In genomic region chr2:102025016-102025491, GRCh38 we compare ENCODE assay signal across 10 cellular contexts. TPM values are rescaled to one million over a fixed set of nuclear protein-coding genes. Genes with fewer than 3 reads are reported as not detected.
DNase-seq lines count a peak whose midpoint lies in the region; ATAC-seq and TF ChIP-seq lines count a peak whose summit lies in the region.
"Had no signal": no experiment of that assay in that cellular context is flagged by ENCODE, and none has a peak within 500 bp of the region (broad histone marks: within the 10 kb centered on the region; RNA-seq: fewer than 3 reads in every experiment).

No MANE protein-coding gene starts in this region.

- peak; percentile 48 for DNase-seq in GM10266 (ENCODE audit: extremely low spot score)
- DNase-seq in kidney glomerular epithelial cell (lab: John Stamatoyannopoulos, UW): peak; percentile 90
- no peak for DNase-seq in NCI-H69 (lab: John Stamatoyannopoulos, UW)
- DNase-seq in NCI-H1105 (lab: John Stamatoyannopoulos, UW): no peak
- no peak for DNase-seq in NCI-H2227 (lab: John Stamatoyannopoulos, UW; ENCODE audit: unreplicated experiment)
- no peak for DNase-seq in activated T-helper 2 cell treated with anti-CD3 and anti-CD28 coated beads, Interferon-gamma antibody, Interleukin-2, Interleukin-4, amounts not matched to agents 10 μg/mL and 5 μg/mL and 100 μg/mL, durations not matched to agents 14 hours and 24 hours and 36 hours (ENCODE audit: low spot score)

- peaks cover 38% of the 10 kb centered on the region for H3K4me1 Mint-ChIP-seq in activated T-helper 2 cell treated with anti-CD3 and anti-CD28 coated beads, Interferon-gamma antibody, Interleukin-2, Interleukin-4, amounts not matched to agents 10 μg/mL and 5 μg/mL and 100 μg/mL, durations not matched to agents 14 hours and 24 hours and 36 hours (ENCODE audit: low read depth)

- intact Hi-C loops in activated T-helper 2 cell treated with anti-CD3 and anti-CD28 coated beads, Interferon-gamma antibody, Interleukin-2, Interleukin-4, amounts not matched to agents 10 μg/mL and 5 μg/mL and 100 μg/mL, durations not matched to agents 14 hours and 24 hours and 36 hours (cut with micrococcal nuclease): no loop called here

- H3K36me3 Mint-ChIP-seq in activated T-helper 2 cell treated with anti-CD3 and anti-CD28 coated beads, Interferon-gamma antibody, Interleukin-2, Interleukin-4, amounts not matched to agents 10 μg/mL and 5 μg/mL and 100 μg/mL, durations not matched to agents 14 hours and 24 hours and 36 hours (ENCODE audit: low read depth): no peaks in the 10 kb centered on the region

- ATAC-seq in GM21528 (IDR thresholded peaks at IDR 0.05; ENCODE audit: low FRiP score, unreplicated experiment): peak; percentile 65
- peak; percentile 66 for ATAC-seq in HG03521 (IDR thresholded peaks at IDR 0.05; ENCODE audit: unreplicated experiment)

- no peaks in the 10 kb centered on the region for H3K9me3 Mint-ChIP-seq in activated T-helper 2 cell treated with anti-CD3 and anti-CD28 coated beads, Interferon-gamma antibody, Interleukin-2, Interleukin-4, amounts not matched to agents 10 μg/mL and 5 μg/mL and 100 μg/mL, durations not matched to agents 14 hours and 24 hours and 36 hours
- H3K9me3 Mint-ChIP-seq: T-helper 1 cell treated with Interleukin-12 subunit alpha and Interleukin-12 subunit beta and Interleukin-4 antibody, amounts not matched to agents 30 μg/mL and 1 μg/mL, for 36 hours had no signal

- no peak overlapping the region for H3K4me3 Mint-ChIP-seq in activated T-helper 2 cell treated with anti-CD3 and anti-CD28 coated beads, Interferon-gamma antibody, Interleukin-2, Interleukin-4, amounts not matched to agents 10 μg/mL and 5 μg/mL and 100 μg/mL, durations not matched to agents 14 hours and 24 hours and 36 hours (ENCODE audit: low read depth)
- H3K4me3 Mint-ChIP-seq: T-helper 1 cell treated with Interleukin-12 subunit alpha and Interleukin-12 subunit beta and Interleukin-4 antibody, amounts not matched to agents 30 μg/mL and 1 μg/mL, for 36 hours had no signal

- no peak for TF ChIP-seq CTCF in GM10266 (IDR thresholded peaks at IDR 0.05; ENCODE audit: control insufficient read depth, insufficient read depth, low read depth, missing control alignments)

- H3K27ac Mint-ChIP-seq in activated T-helper 2 cell treated with anti-CD3 and anti-CD28 coated beads, Interferon-gamma antibody, Interleukin-2, Interleukin-4, amounts not matched to agents 10 μg/mL and 5 μg/mL and 100 μg/mL, durations not matched to agents 14 hours and 24 hours and 36 hours: no peak overlapping the region
- H3K27ac Mint-ChIP-seq: T-helper 1 cell treated with Interleukin-12 subunit alpha and Interleukin-12 subunit beta and Interleukin-4 antibody, amounts not matched to agents 30 μg/mL and 1 μg/mL, for 36 hours had no signal

- peaks cover 4% of the 10 kb centered on the region for H3K27me3 Mint-ChIP-seq in activated T-helper 2 cell treated with anti-CD3 and anti-CD28 coated beads, Interferon-gamma antibody, Interleukin-2, Interleukin-4, amounts not matched to agents 10 μg/mL and 5 μg/mL and 100 μg/mL, durations not matched to agents 14 hours and 24 hours and 36 hours (ENCODE audit: low read depth)

RNA-seq across cellular contexts. Expression of gene IL1R2, which starts 33.3 kb away (rescaled TPM):
- total RNA-seq in activated T-helper 2 cell treated with anti-CD3 and anti-CD28 coated beads, Interferon-gamma antibody, Interleukin-2, Interleukin-4, amounts not matched to agents 10 μg/mL and 5 μg/mL and 100 μg/mL, durations not matched to agents 14 hours and 24 hours and 36 hours: 0.97 and 1.8 TPM in 2 replicates
- total RNA-seq: cardiac muscle cell had no signal

Comparison
In these comparisons a context has a peak if more than half of its experiments do, and no peak if none do; other contexts are left out.
1. DNase-seq: peak in GM10266 (single experiment) and kidney glomerular epithelial cell (single experiment); none in NCI-H69 (single experiment), NCI-H1105 (single experiment), NCI-H2227 (single experiment) and activated T-helper 2 cell treated with anti-CD3 and anti-CD28 coated beads, Interferon-gamma antibody, Interleukin-2, Interleukin-4, amounts not matched to agents 10 μg/mL and 5 μg/mL and 100 μg/mL, durations not matched to agents 14 hours and 24 hours and 36 hours (single experiment).